Comparison of ENCODE assay signal across 1 cellular context in genomic region chr18:5295981-5296705, GRCh38.
TF ChIP-seq lines count a peak whose summit lies in the region.

No MANE protein-coding gene starts in this region.

TF ChIP-seq in IMR-90, 13 proteins besides CTCF, POLR2A, EP300 and RAD21 (continued from another document):
- TF ChIP-seq ELK1 (IDR thresholded peaks at IDR 0.05; ENCODE audit: borderline replicate concordance, low read depth, low read length) (no peak), BHLHE40 (IDR thresholded peaks at IDR 0.05; ENCODE audit: low read depth, low read length) (peak; percentile 55), SMC3 (IDR thresholded peaks at IDR 0.05; ENCODE audit: low read depth, low read length) (no peak), MAFK (IDR thresholded peaks at IDR 0.05; ENCODE audit: low read depth, low read length) (no peak), NFE2L2 (IDR thresholded peaks at IDR 0.05; ENCODE audit: low read depth, low read length) (no peak), RFX5 (IDR thresholded peaks at IDR 0.05; ENCODE audit: low read depth, low read length) (0 out of 2 replicates have a peak, but pooled peaks have one; percentile 2)
